ENCODE assay signal across 8 cellular contexts in genomic region chr7:55280031-55280454, GRCh38.
DNase-seq lines count a peak whose midpoint lies in the region; ATAC-seq and TF ChIP-seq lines count a peak whose summit lies in the region.

No MANE protein-coding gene starts in this region.

- no peak overlapping the region for H3K4me3 Mint-ChIP-seq in naive thymus-derived CD4-positive, alpha-beta T cell

- H3K27ac Mint-ChIP-seq in naive thymus-derived CD4-positive, alpha-beta T cell = peak overlapping the region in 1 of 9 donors; percentile 52

- no peak overlapping the region for H3K27ac ChIP-seq in HL-60 (replicated peaks)
- no peak overlapping the region for H3K27ac ChIP-seq in naive thymus-derived CD4-positive, alpha-beta T cell (ENCODE audit: low read depth, low read length)

- H3K4me1 Mint-ChIP-seq in naive thymus-derived CD4-positive, alpha-beta T cell = peaks cover 0 to 2% (median 0%) of the 10 kb centered on the region in 7 donors

- DNase-seq in DMS153 treated with DMSO at 0.1 percent for 48 hours (lab: John Stamatoyannopoulos, UW; ENCODE audit: unreplicated experiment) (peak; percentile 78), GM20000 (ENCODE audit: low spot score) (peak; percentile 75), HL-60 (ENCODE audit: low read depth in 1 of 2, low spot score in 1 of 2) (peak in 1 of 2 experiments; percentile 56), NOMO-1 treated with DMSO at 0.1 percent for 48 hours (lab: John Stamatoyannopoulos, UW; ENCODE audit: unreplicated experiment) (peak; percentile 58), superior temporal gyrus (ENCODE audit: extremely low spot score) (peak; percentile 91)
- peak; percentile 26 for DNase-seq in activated CD8-positive, alpha-beta memory T cell treated with anti-CD3 and anti-CD28 coated beads, Interleukin-2, amount 50 U/mL, for 24 hours (ENCODE audit: extremely low read depth)
- DNase-seq in naive thymus-derived CD4-positive, alpha-beta T cell = peak in 8 of 9 donors; percentile 15 to 59 (median 44)

- CTCF ChIA-PET in naive thymus-derived CD4-positive, alpha-beta T cell (lab: Charles Lee) = interaction anchor here (0.7 to 3.8 kb wide), 3 partner anchors 133 to 520 kb away, joined by 3 to 12 read pairs (median 7); no protein-coding TSS in a partner anchor

- TF ChIP-seq CTCF in GM20000 (IDR thresholded peaks at IDR 0.05; ENCODE audit: extremely low read depth, missing control alignments) (peak; percentile 41), HL-60 (IDR thresholded peaks at IDR 0.05; ENCODE audit: insufficient read depth, low read length) (peak; percentile 29)

- peaks cover 0 to 2% (median 0%) of the 10 kb centered on the region in 11 donors for H3K9me3 Mint-ChIP-seq in naive thymus-derived CD4-positive, alpha-beta T cell

- H3K36me3 Mint-ChIP-seq in naive thymus-derived CD4-positive, alpha-beta T cell = no peaks in the 10 kb centered on the region

- H3K27me3 Mint-ChIP-seq in naive thymus-derived CD4-positive, alpha-beta T cell = peaks cover 5 to 12% (median 8%) of the 10 kb centered on the region in 5 donors

- H3K36me3 ChIP-seq in naive thymus-derived CD4-positive, alpha-beta T cell (ENCODE audit: control insufficient read depth in 2 of 3, insufficient read depth in 3 of 3, low read length in 3 of 3) = no peaks in the 10 kb centered on the region

- no peak overlapping the region for H3K4me3 ChIP-seq in HL-60 (replicated peaks; ENCODE audit: insufficient read depth, low read length)
- no peak overlapping the region for H3K4me3 ChIP-seq in naive thymus-derived CD4-positive, alpha-beta T cell (ENCODE audit: low read length)

- POLR2A ChIA-PET in naive thymus-derived CD4-positive, alpha-beta T cell (lab: Charles Lee) = no interaction called here

- no peaks in the 10 kb centered on the region for H3K4me1 ChIP-seq in naive thymus-derived CD4-positive, alpha-beta T cell (ENCODE audit: control insufficient read depth in 2 of 2, insufficient read depth in 2 of 2, low read length in 2 of 2)

- H3K9me3 ChIP-seq in naive thymus-derived CD4-positive, alpha-beta T cell (ENCODE audit: control insufficient read depth in 2 of 3, low read length in 3 of 3) = no peaks in the 10 kb centered on the region

- peaks cover 2% of the 10 kb centered on the region for H3K27me3 ChIP-seq in HL-60 (ENCODE audit: insufficient read depth, poor library complexity, severe bottlenecking)
- H3K27me3 ChIP-seq in naive thymus-derived CD4-positive, alpha-beta T cell (ENCODE audit: control insufficient read depth in 2 of 2, insufficient read depth in 2 of 2, low read length in 2 of 2) = no peaks in the 10 kb centered on the region

- intact Hi-C loops in naive thymus-derived CD4-positive, alpha-beta T cell (cut with micrococcal nuclease) = loop anchor here (1.0 to 2.0 kb wide), 4 partner anchors 85 to 795 kb away; partner anchors contain the start of gene LANCL2 (in 2 of the 2)

- ATAC-seq in esophagus mucosa = peak; percentile 67
- ATAC-seq in naive thymus-derived CD4-positive, alpha-beta T cell = peak; percentile 73
